Comparison of ENCODE assay signal across 15 cellular contexts in genomic region chr7:137990251-137990901, GRCh38. TPM values are rescaled to one million over a fixed set of nuclear protein-coding genes. Genes with fewer than 3 reads are reported as not detected.
DNase-seq lines count a peak whose midpoint lies in the region; ATAC-seq and TF ChIP-seq lines count a peak whose summit lies in the region.
"Had no signal": no experiment of that assay in that cellular context is flagged by ENCODE, and none has a peak within 500 bp of the region (broad histone marks: within the 10 kb centered on the region; RNA-seq: fewer than 3 reads in every experiment).

No MANE protein-coding gene starts in this region.

- H3K4me3 ChIP-seq in ascending aorta (peak overlapping the region; percentile 9 to 43), H7 (ENCODE audit: insufficient read depth, low read depth, low read length) (no peak overlapping the region)

- intact Hi-C loops in ascending aorta (cut with DNase I) = loop anchor here (5.0 kb wide), 1 partner anchor 33 kb away; no protein-coding TSS in a partner anchor

- peak overlapping the region; percentile 83 to 91 for H3K27ac ChIP-seq in ascending aorta

- ATAC-seq in GM21447 (IDR thresholded peaks at IDR 0.05; ENCODE audit: unreplicated experiment) (no peak), HG03280 (IDR thresholded peaks at IDR 0.05; ENCODE audit: unreplicated experiment) (no peak)
- ATAC-seq: HCT116 had no signal

- TF ChIP-seq CTCF in ascending aorta (IDR thresholded peaks at IDR 0.05) (no peak), glutamatergic neuron (IDR thresholded peaks at IDR 0.05; ENCODE audit: partially characterized antibody, unreplicated experiment) (no peak)

- H3K36me3 ChIP-seq in ascending aorta (no peaks in the 10 kb centered on the region), H7 (replicated peaks; ENCODE audit: control insufficient read depth, insufficient read depth, low read length) (no peaks in the 10 kb centered on the region)

- H3K27me3 Mint-ChIP-seq in glutamatergic neuron (ENCODE audit: unreplicated experiment) = peaks cover 12% of the 10 kb centered on the region
- H3K27me3 Mint-ChIP-seq: CD4-positive, CD25-positive, alpha-beta regulatory T cell had no signal

- H3K27me3 ChIP-seq in ascending aorta (no peaks in the 10 kb centered on the region), H7 (ENCODE audit: control insufficient read depth, insufficient read depth, low read length) (no peaks in the 10 kb centered on the region)

- peaks cover 14% of the 10 kb centered on the region for H3K9me3 Mint-ChIP-seq in glutamatergic neuron (ENCODE audit: unreplicated experiment)
- H3K9me3 Mint-ChIP-seq: CD4-positive, CD25-positive, alpha-beta regulatory T cell; T-helper 1 cell treated with Interleukin-12 subunit alpha and Interleukin-12 subunit beta and Interleukin-4 antibody, amounts not matched to agents 30 μg/mL and 1 μg/mL, for 36 hours had no signal

- peaks cover 38 to 75% of the 10 kb centered on the region in 2 donors for H3K4me1 ChIP-seq in ascending aorta

- H3K4me1 Mint-ChIP-seq in glutamatergic neuron (ENCODE audit: low read depth, unreplicated experiment) = peaks cover 41% of the 10 kb centered on the region

- peaks cover 8% of the 10 kb centered on the region for H3K36me3 Mint-ChIP-seq in glutamatergic neuron (ENCODE audit: unreplicated experiment)

- no peak overlapping the region for H3K4me3 Mint-ChIP-seq in glutamatergic neuron (ENCODE audit: unreplicated experiment)
- H3K4me3 Mint-ChIP-seq: CD4-positive, CD25-positive, alpha-beta regulatory T cell; T-helper 1 cell treated with Interleukin-12 subunit alpha and Interleukin-12 subunit beta and Interleukin-4 antibody, amounts not matched to agents 30 μg/mL and 1 μg/mL, for 36 hours had no signal

- no peaks in the 10 kb centered on the region for H3K9me3 ChIP-seq in ascending aorta

- DNase-seq in ELR (ENCODE audit: low read depth) (peak; percentile 97), ascending aorta (ENCODE audit: low spot score in 2 of 2) (no peak), glomerular visceral epithelial cell (ENCODE audit: extremely low spot score) (peak; percentile 83), renal cortical epithelial cell (ENCODE audit: low read depth) (peak; percentile 45), glutamatergic neuron (no peak), H7 (no peak)
- DNase-seq: activated T-cell treated with anti-CD3 and anti-CD28 coated beads, Interleukin-2, amount 50 U/mL, for 48 hours; CD4-positive, CD25-positive, alpha-beta regulatory T cell; NCI-H345; nucleus accumbens; stimulated activated CD8-positive, alpha-beta memory T cell treated with anti-CD3 and anti-CD28 coated beads, Interleukin-4, amount 100 ng/mL, for 48 hours had no signal

- H3K27ac Mint-ChIP-seq in glutamatergic neuron (ENCODE audit: unreplicated experiment) = no peak overlapping the region
- H3K27ac Mint-ChIP-seq: CD4-positive, CD25-positive, alpha-beta regulatory T cell; T-helper 1 cell treated with Interleukin-12 subunit alpha and Interleukin-12 subunit beta and Interleukin-4 antibody, amounts not matched to agents 30 μg/mL and 1 μg/mL, for 36 hours had no signal

RNA-seq across cellular contexts. Expression of gene CREB3L2, which starts 11.5 kb away (rescaled TPM):
- total RNA-seq in ascending aorta (38.5 TPM), renal cortical epithelial cell (17.0 and 30.1 TPM in 2 replicates), glutamatergic neuron (ENCODE audit: unreplicated experiment) (45.4 TPM)
- 11.4 and 13.0 TPM in 2 replicates for total RNA-seq in H7 (2014; rRNA removed; shearing (Covaris generic))

Comparison
In these comparisons a context has a peak if more than half of its experiments do, and no peak if none do; other contexts are left out.
1. DNase-seq: peak in ELR (single experiment), glomerular visceral epithelial cell (single experiment) and renal cortical epithelial cell (single experiment); none in ascending aorta (0 of 2), glutamatergic neuron (single experiment) and H7 (single experiment).